Comparison of ENCODE assay signal across 11 cellular contexts in genomic region chr1:109275706-109276345, GRCh38. TPM values are rescaled to one million over a fixed set of nuclear protein-coding genes. Genes with fewer than 3 reads are reported as not detected.
DNase-seq lines count a peak whose midpoint lies in the region; ATAC-seq and TF ChIP-seq lines count a peak whose summit lies in the region.
"Had no signal": no experiment of that assay in that cellular context is flagged by ENCODE, and none has a peak within 500 bp of the region (broad histone marks: within the 10 kb centered on the region; RNA-seq: fewer than 3 reads in every experiment).

No MANE protein-coding gene starts in this region.

- H3K9ac ChIP-seq in IMR-90 (ENCODE audit: low read depth, low read length) = no peak overlapping the region

- peak overlapping the region; percentile 26 for H2AK9ac ChIP-seq in IMR-90 (replicated peaks; ENCODE audit: low read depth, low read length, poor library complexity)

- CTCF ChIA-PET in IMR-90 (lab: Yijun Ruan, JAX) (interaction anchor here (1.0 to 1.5 kb wide), 2 partner anchors 122 to 124 kb away, joined by 3 read pairs; partner anchors contain the start of gene SORT1), MCF 10A (lab: Yijun Ruan, JAX) (interaction anchor here (0.7 to 5.7 kb wide), 18 partner anchors 12 to 257 kb away, joined by 3 to 102 read pairs (median 6); partner anchors contain the start of genes CYB561D1 and SORT1)
- CTCF ChIA-PET in CD4-positive, alpha-beta T cell (lab: Charles Lee) = interaction anchor here (3.5 kb wide), 1 partner anchor 256 kb away, joined by 26 read pairs; no protein-coding TSS in a partner anchor

- in situ Hi-C loops in IMR-90 (cut with MboI; ENCODE audit: low sequenced_read_pairs) = loop anchor here (5.0 kb wide), 1 partner anchor 121 kb away; the partner anchor contains the start of gene SORT1

- H3K4me3 ChIP-seq in IMR-90 (ENCODE audit: insufficient read depth, low read depth, low read length) = no peak overlapping the region
- H3K4me3 ChIP-seq in testis = no peak overlapping the region
- H3K4me3 ChIP-seq: cardiac muscle cell had no signal

- no peaks in the 10 kb centered on the region for H3K27me3 Mint-ChIP-seq in MCF 10A (ENCODE audit: insufficient read depth, unreplicated experiment)
- no peaks in the 10 kb centered on the region for H3K27me3 Mint-ChIP-seq in CD4-positive, alpha-beta T cell

- H4K20me1 ChIP-seq in IMR-90 (ENCODE audit: insufficient read depth, low read length) = no peaks in the 10 kb centered on the region

- peaks cover 5% of the 10 kb centered on the region; the same call in 1 of the 2 replicates for H3K9me1 ChIP-seq in IMR-90 (ENCODE audit: insufficient read depth, low read length)

- peak; percentile 75 for DNase-seq in IMR-90
- no peak for DNase-seq in MCF 10A (ENCODE audit: unreplicated experiment)
- peak; percentile 31 for DNase-seq in kidney glomerular epithelial cell (lab: John Stamatoyannopoulos, UW)
- DNase-seq in testis = no peak
- DNase-seq in stimulated activated CD4-positive, alpha-beta T cell treated with anti-CD3 and anti-CD28 coated beads, Interleukin-4, amount 100 ng/mL, for 24 hours = no peak
- DNase-seq in NCI-H128 (lab: John Stamatoyannopoulos, UW; ENCODE audit: unreplicated experiment) = no peak
- DNase-seq in CD4-positive, alpha-beta T cell = no peak
- DNase-seq: activated CD8-positive, alpha-beta memory T cell treated with anti-CD3 and anti-CD28 coated beads, Interleukin-2, amount 50 U/mL, for 48 hours; NCI-H1417 treated with DMSO at 0.1 percent for 48 hours had no signal

- peak overlapping the region; percentile 70 for H2AFZ ChIP-seq in IMR-90 (replicated peaks; ENCODE audit: low read length, poor library complexity)

- H2BK5ac ChIP-seq in IMR-90 (ENCODE audit: low read depth, low read length, poor library complexity, severe bottlenecking) = no peak overlapping the region

- no peak overlapping the region for H3K4me2 ChIP-seq in IMR-90 (ENCODE audit: low read depth, low read length)

- POLR2A ChIA-PET in IMR-90 (lab: Charles Lee; ENCODE audit: unreplicated experiment) (no interaction called here), MCF 10A (lab: Yijun Ruan, JAX) (interaction anchor here (0.5 to 4.2 kb wide), 9 partner anchors 68 to 238 kb away, joined by 3 to 35 read pairs (median 5); partner anchors contain the start of genes PSMA5 and SORT1)
- POLR2A ChIA-PET in CD4-positive, alpha-beta T cell (lab: Charles Lee) = no interaction called here

- no peak overlapping the region; a peak in 1 of 4 replicates for H4K8ac ChIP-seq in IMR-90 (ENCODE audit: low read depth in 2 of 2, low read length in 2 of 2)

- H2AK5ac ChIP-seq in IMR-90 (ENCODE audit: low read depth, low read length) = peak overlapping the region; percentile 85

- no peak overlapping the region for H4K5ac ChIP-seq in IMR-90 (ENCODE audit: low read depth, low read length)

- peak overlapping the region; percentile 17 for H2BK20ac ChIP-seq in IMR-90 (ENCODE audit: low read depth, low read length)

- peak overlapping the region; percentile 60 for H3K4ac ChIP-seq in IMR-90 (ENCODE audit: low read depth, low read length)

- intact Hi-C loops in IMR-90 (cut with micrococcal nuclease) (loop anchor here (1.0 to 2.0 kb wide), 2 partner anchors 123 to 257 kb away; no protein-coding TSS in a partner anchor), MCF 10A (cut with micrococcal nuclease) (loop anchor here (5.0 kb wide), 1 partner anchor 256 kb away; no protein-coding TSS in a partner anchor), testis (cut with DNase I; ENCODE audit: low total_unique reads) (no loop called here)
- intact Hi-C loops in CD4-positive, alpha-beta T cell (cut with DNase I, micrococcal nuclease) = loop anchor here in 1 of 2 experiments (2.0 kb wide), 1 partner anchor 257 kb away; no protein-coding TSS in a partner anchor

- peak; percentile 28 for ATAC-seq in IMR-90 (ENCODE audit: low read depth)
- ATAC-seq in HG03280 (IDR thresholded peaks at IDR 0.05; ENCODE audit: unreplicated experiment) = no peak
- ATAC-seq in CD4-positive, alpha-beta T cell (ENCODE audit: poor library complexity) = no peak

- no peak for TF ChIP-seq RAD21 in IMR-90 (IDR thresholded peaks at IDR 0.05; ENCODE audit: low read length)

- H4K91ac ChIP-seq in IMR-90 (ENCODE audit: insufficient read depth, low read depth, low read length) = no peak overlapping the region

- H2BK120ac ChIP-seq in IMR-90 (ENCODE audit: low read depth, low read length) = peak overlapping the region; percentile 67

- H3K4me3 Mint-ChIP-seq in MCF 10A (ENCODE audit: unreplicated experiment) = peak overlapping the region; percentile 72
- H3K4me3 Mint-ChIP-seq in CD4-positive, alpha-beta T cell = no peak overlapping the region

- peaks cover 5 to 31% of the 10 kb centered on the region in 2 experiments for H3K79me1 ChIP-seq in IMR-90 (ENCODE audit: low read depth in 1 of 2, low read length in 2 of 2)

- no peaks in the 10 kb centered on the region for H3K27me3 ChIP-seq in IMR-90 (ENCODE audit: control insufficient read depth, insufficient read depth, low read length)
- H3K27me3 ChIP-seq in testis = no peaks in the 10 kb centered on the region
- no peaks in the 10 kb centered on the region for H3K27me3 ChIP-seq in CD4-positive, alpha-beta T cell (ENCODE audit: control insufficient read depth, insufficient read depth, low read length)
- H3K27me3 ChIP-seq: cardiac muscle cell had no signal

- H3K36me3 ChIP-seq in IMR-90 (ENCODE audit: control insufficient read depth, insufficient read depth, low read length) (peaks cover 6% of the 10 kb centered on the region), testis (ENCODE audit: low read depth, missing control alignments) (no peaks in the 10 kb centered on the region)
- H3K36me3 ChIP-seq: cardiac muscle cell had no signal

- dilution Hi-C loops in IMR-90 (cut with HindIII; ENCODE audit: low sequenced_read_pairs, unreplicated experiment) = no loop called here

- TF ChIP-seq POLR2A in IMR-90 (IDR thresholded peaks at IDR 0.05; ENCODE audit: low read depth, low read length) (no peak), testis (IDR thresholded peaks at IDR 0.05) (no peak)

- peaks cover 6% of the 10 kb centered on the region for H3K36me3 Mint-ChIP-seq in MCF 10A (ENCODE audit: insufficient read depth, unreplicated experiment)
- no peaks in the 10 kb centered on the region for H3K36me3 Mint-ChIP-seq in CD4-positive, alpha-beta T cell (ENCODE audit: low read depth)

- H3K9me3 ChIP-seq in IMR-90 (ENCODE audit: control insufficient read depth, insufficient read depth, low read length) (no peaks in the 10 kb centered on the region), testis (no peaks in the 10 kb centered on the region)
- H3K9me3 ChIP-seq in CD4-positive, alpha-beta T cell (ENCODE audit: control insufficient read depth, low read length) = no peaks in the 10 kb centered on the region

- H2BK15ac ChIP-seq in IMR-90 (ENCODE audit: low read depth, low read length) = peak overlapping the region; percentile 33; the same call in 1 of the 3 replicates

- no CpG with 5 or more reads among the region's 9 CpGs for WGBS in IMR-90 (ENCODE audit: extremely low coverage in 2 of 2, insufficient read length in 1 of 2), 2 experiments
- 47 to 49% methylated on average over 9 of the region's 9 CpGs for WGBS in testis, 2 donors

- H3K14ac ChIP-seq in IMR-90 (replicated peaks; ENCODE audit: low read depth, low read length) = no peak overlapping the region

- no peak overlapping the region for H3K18ac ChIP-seq in IMR-90 (ENCODE audit: low read depth, low read length)

- TF ChIP-seq CTCF in IMR-90 (conservative IDR thresholded peaks at IDR 0.05; ENCODE audit: low read depth, low read length) (no peak), MCF 10A (IDR thresholded peaks at IDR 0.05; ENCODE audit: unreplicated experiment) (no peak), testis (IDR thresholded peaks at IDR 0.05) (no peak)
- TF ChIP-seq CTCF in CD4-positive, alpha-beta T cell (IDR thresholded peaks at IDR 0.05) = no peak

- H3K56ac ChIP-seq in IMR-90 (ENCODE audit: extremely low read depth, insufficient read depth, low read length) = no peak overlapping the region

- H3K4me1 Mint-ChIP-seq in MCF 10A (ENCODE audit: insufficient read depth, unreplicated experiment) = peaks cover 30% of the 10 kb centered on the region
- H3K4me1 Mint-ChIP-seq in CD4-positive, alpha-beta T cell (ENCODE audit: low read depth) = no peaks in the 10 kb centered on the region

- H3K9me3 Mint-ChIP-seq in MCF 10A (ENCODE audit: unreplicated experiment) = no peaks in the 10 kb centered on the region
- no peaks in the 10 kb centered on the region for H3K9me3 Mint-ChIP-seq in CD4-positive, alpha-beta T cell

- H3K27ac ChIP-seq in IMR-90 (ENCODE audit: insufficient read depth, low read length) (no peak overlapping the region), testis (peak overlapping the region; percentile 87 to 95)
- no peak overlapping the region for H3K27ac ChIP-seq in CD4-positive, alpha-beta T cell (ENCODE audit: low read depth, low read length)
- H3K27ac ChIP-seq: cardiac muscle cell had no signal

- H3K23ac ChIP-seq in IMR-90 (ENCODE audit: low read depth, low read length) = no peak overlapping the region

- H3K27ac Mint-ChIP-seq in MCF 10A (ENCODE audit: low read depth, unreplicated experiment) = peak overlapping the region; percentile 79
- no peak overlapping the region for H3K27ac Mint-ChIP-seq in CD4-positive, alpha-beta T cell

- H3K4me1 ChIP-seq in IMR-90 (ENCODE audit: control insufficient read depth, insufficient read depth, low read length) (peaks cover 14% of the 10 kb centered on the region), testis (peaks cover 72% of the 10 kb centered on the region)

- BruUV-seq in IMR-90 (replicated peaks; lab: Mats Ljungman, UMichigan) (no TSS peak), MCF 10A (replicated peaks; lab: Mats Ljungman, UMichigan) (no TSS peak)

RNA-seq across cellular contexts. Expression of gene PSRC1, which starts 7.1 kb away (rescaled TPM):
- total RNA-seq in IMR-90 (2012; rRNA removed) (34.6 and 36.4 TPM in 2 replicates), MCF 10A (2022) (13.0 and 19.4 TPM in 2 replicates), testis (10 to 100 TPM; 34.0 to 48.9 TPM)
- polyA plus RNA-seq in IMR-90 (2012; rRNA removed) (40.3 and 42.1 TPM in 2 replicates), testis (ENCODE audit: insufficient read depth, low read depth, low replicate concordance) (24.0 TPM)
- 20.2 and 35.7 TPM in 2 replicates for polyA plus RNA-seq in IMR-90 (2012; cell fraction: cytosol; rRNA removed)
- polyA plus RNA-seq in IMR-90 (2012; cell fraction: nucleus; rRNA removed; ENCODE audit: low replicate concordance) = 123 and 134 TPM in 2 replicates
- total RNA-seq in CD4-positive, alpha-beta T cell = under 1 TPM; 0.22 to 0.91 TPM

RNA-seq across cellular contexts. Expression of gene CELSR2, which starts 26.5 kb away (rescaled TPM):
- total RNA-seq in IMR-90 (2012; rRNA removed) = 1.1 and 1.3 TPM in 2 replicates
- polyA plus RNA-seq in IMR-90 (2012; rRNA removed) = 5.0 and 5.3 TPM in 2 replicates
- polyA plus RNA-seq in IMR-90 (2012; cell fraction: cytosol; rRNA removed) = 2.5 and 5.4 TPM in 2 replicates
- polyA plus RNA-seq in IMR-90 (2012; cell fraction: nucleus; rRNA removed; ENCODE audit: low replicate concordance) = 10.8 and 19.0 TPM in 2 replicates
- total RNA-seq in MCF 10A (2022) = 6.9 and 7.2 TPM in 2 replicates
- total RNA-seq in testis = 100 to 1,000 TPM; 107 to 140 TPM
- polyA plus RNA-seq in testis (ENCODE audit: insufficient read depth, low read depth, low replicate concordance) = 59.6 TPM
- 1 to 10 TPM; 3.6 TPM for total RNA-seq in CD4-positive, alpha-beta T cell

RNA-seq across cellular contexts. Expression of gene MYBPHL, which starts 31.0 kb away (rescaled TPM):
- not detected in 2 replicates for total RNA-seq in IMR-90 (2012; rRNA removed)
- polyA plus RNA-seq in IMR-90 (2012; rRNA removed) = 0.07 TPM in 1 of 2 replicates, not detected in the other
- 0.02 TPM in 1 of 2 replicates, not detected in the other for polyA plus RNA-seq in IMR-90 (2012; cell fraction: cytosol; rRNA removed)
- polyA plus RNA-seq in IMR-90 (2012; cell fraction: nucleus; rRNA removed; ENCODE audit: low replicate concordance) = 0.16 and 0.31 TPM in 2 replicates
- 1.1 TPM in 1 of 2 replicates, not detected in the other for total RNA-seq in MCF 10A (2022)
- under 1 TPM in 1 of 2 donors, not detected in 1; 0.99 TPM for total RNA-seq in testis
- polyA plus RNA-seq in testis (ENCODE audit: insufficient read depth, low read depth, low replicate concordance) = 1.5 TPM
- total RNA-seq in CD4-positive, alpha-beta T cell = not detected
- total RNA-seq: cardiac muscle cell had no signal
- polyA plus RNA-seq: cardiac muscle cell had no signal

Comparison
In these comparisons a context has a peak if more than half of its experiments do, and no peak if none do; other contexts are left out.
1. DNase-seq: peak in IMR-90 (single experiment) and kidney glomerular epithelial cell (single experiment); none in MCF 10A (single experiment), testis (single experiment), stimulated activated CD4-positive, alpha-beta T cell treated with anti-CD3 and anti-CD28 coated beads, Interleukin-4, amount 100 ng/mL, for 24 hours (single experiment), NCI-H128 (single experiment) and CD4-positive, alpha-beta T cell (0 of 10).
2. H3K27ac ChIP-seq: peak in testis (2 of 2); none in IMR-90 (single experiment) and CD4-positive, alpha-beta T cell (single experiment).
3. RNA of gene CELSR2, which starts 26.5 kb away (total RNA-seq): 107 to 140 TPM in testis; 6.9 to 7.2 TPM in MCF 10A, 3.6 TPM in CD4-positive, alpha-beta T cell and 1.1 to 1.3 TPM in IMR-90; every median in the first group is over 10 times any median in the second.